8 cellular contexts compared by ENCODE assay signal in the genomic region with DNA sequence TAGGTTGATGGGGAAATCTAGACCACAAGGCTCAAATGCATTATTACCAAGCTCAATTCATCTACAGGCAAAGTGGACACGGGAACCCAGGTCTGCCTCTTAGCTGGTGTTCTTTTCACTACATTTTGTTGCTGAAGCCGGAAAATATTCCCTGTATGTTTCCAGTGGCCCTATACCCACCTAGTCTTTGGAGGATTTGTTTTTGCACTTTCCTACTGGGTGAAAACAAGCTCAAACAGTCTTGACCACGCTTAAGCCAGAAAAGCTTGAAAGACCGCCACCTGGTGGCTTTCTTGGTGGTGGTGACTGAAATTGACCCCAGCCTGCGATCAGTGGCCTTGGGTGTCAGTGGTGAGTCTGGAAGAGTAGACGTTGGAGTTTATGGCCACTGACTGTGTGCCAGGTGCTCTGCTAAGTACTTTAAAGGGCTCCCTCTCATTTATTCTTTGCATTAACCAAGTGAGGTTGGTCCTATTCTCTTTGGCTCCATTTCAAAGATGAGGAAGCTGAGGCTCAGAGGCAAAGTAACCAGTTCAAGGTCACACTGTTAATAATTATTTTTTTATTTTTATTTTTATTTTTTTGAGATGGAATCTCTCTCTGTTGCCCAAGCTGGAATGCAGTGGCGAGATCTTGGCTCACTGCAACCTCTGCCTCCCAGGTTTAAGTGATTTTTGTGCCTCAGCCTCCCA. TPM values are rescaled to one million over a fixed set of nuclear protein-coding genes. Genes with fewer than 3 reads are reported as not detected.
DNase-seq lines count a peak whose midpoint lies in the region; ATAC-seq, FAIRE-seq and TF ChIP-seq lines count a peak whose summit lies in the region.

No MANE protein-coding gene starts in this region.

- TF ChIP-seq POLR2A in breast epithelium (IDR thresholded peaks at IDR 0.05) = no peak

- intact Hi-C loops in breast epithelium (cut with DNase I; ENCODE audit: low total_unique reads) = no loop called here
- intact Hi-C loops in kidney (cut with DNase I) = loop anchor here (5.0 kb wide), 1 partner anchor 124 kb away; no protein-coding TSS in a partner anchor

- peaks cover 0 to 30% of the 10 kb centered on the region in 2 donors for H3K27me3 ChIP-seq in breast epithelium

- FAIRE-seq in kidney (lab: Jason Lieb, UNC) = no peak

- peak; percentile 75 for TF ChIP-seq RAD21 in Ishikawa (IDR thresholded peaks at IDR 0.05; ENCODE audit: low read depth)

- TF ChIP-seq CTCF in breast epithelium (IDR thresholded peaks at IDR 0.05) = peak; percentile 16 to 63 (median 48)
- peak; percentile 64 for TF ChIP-seq CTCF in kidney (IDR thresholded peaks at IDR 0.05; ENCODE audit: borderline replicate concordance, extremely low read depth, insufficient read depth)

- peak; percentile 27 for DNase-seq in NCI-H2029 treated with DMSO at 0.1 percent for 48 hours (lab: John Stamatoyannopoulos, UW)
- DNase-seq in NCI-H2029 (lab: John Stamatoyannopoulos, UW) = no peak
- no peak for DNase-seq in breast epithelium (ENCODE audit: low spot score in 2 of 2)
- no peak for DNase-seq in kidney
- peak in 2 of 3 experiments; percentile 5 to 39 for DNase-seq in stimulated activated CD4-positive, alpha-beta T cell treated with anti-CD3 and anti-CD28 coated beads, TNF-alpha, amount 100 ng/mL, for 24 hours (ENCODE audit: low read depth in 3 of 3)
- no peak for DNase-seq in amniotic stem cell (lab: John Stamatoyannopoulos, UW)

- H3K36me3 ChIP-seq in breast epithelium = no peaks in the 10 kb centered on the region
- no peaks in the 10 kb centered on the region for H3K36me3 ChIP-seq in kidney (ENCODE audit: control insufficient read depth in 1 of 2, insufficient read depth in 2 of 2, low read length in 2 of 2)

- no peak overlapping the region for H3K9ac ChIP-seq in kidney (ENCODE audit: low read length in 2 of 2)

- H3K9me3 ChIP-seq in breast epithelium (no peaks in the 10 kb centered on the region), kidney (ENCODE audit: control insufficient read depth in 1 of 2, low read length in 2 of 2) (no peaks in the 10 kb centered on the region)

- no peak for TF ChIP-seq EP300 in Ishikawa (IDR thresholded peaks at IDR 0.05; ENCODE audit: borderline replicate concordance)

- no peak overlapping the region for H3K4me3 ChIP-seq in breast epithelium
- no peak overlapping the region for H3K4me3 ChIP-seq in kidney (ENCODE audit: low read length in 2 of 2)

- H3K27ac ChIP-seq in breast epithelium (no peak overlapping the region), kidney (ENCODE audit: low read depth in 2 of 2, low read length in 2 of 2) (no peak overlapping the region)

- H3K4me1 ChIP-seq in breast epithelium (no peaks in the 10 kb centered on the region), kidney (ENCODE audit: control insufficient read depth in 1 of 2, insufficient read depth in 1 of 2, low read depth in 1 of 2, low read length in 2 of 2) (no peaks in the 10 kb centered on the region)

- peak; percentile 83 for ATAC-seq in SK-N-SH treated with all-trans-retinoic acid at 6 μM for 48 hours

TF ChIP-seq in Ishikawa, 13 proteins besides CTCF, POLR2A, EP300 and RAD21:
- TF ChIP-seq, protein P1, sequence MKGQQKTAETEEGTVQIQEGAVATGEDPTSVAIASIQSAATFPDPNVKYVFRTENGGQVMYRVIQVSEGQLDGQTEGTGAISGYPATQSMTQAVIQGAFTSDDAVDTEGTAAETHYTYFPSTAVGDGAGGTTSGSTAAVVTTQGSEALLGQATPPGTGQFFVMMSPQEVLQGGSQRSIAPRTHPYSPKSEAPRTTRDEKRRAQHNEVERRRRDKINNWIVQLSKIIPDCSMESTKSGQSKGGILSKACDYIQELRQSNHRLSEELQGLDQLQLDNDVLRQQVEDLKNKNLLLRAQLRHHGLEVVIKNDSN (IDR thresholded peaks at IDR 0.05) = no peak
- TF ChIP-seq TAF1 (IDR thresholded peaks at IDR 0.05; ENCODE audit: low read depth) = no peak
- TF ChIP-seq FOXM1 (IDR thresholded peaks at IDR 0.05; ENCODE audit: borderline replicate concordance, low read depth) = no peak
- no peak for TF ChIP-seq ZBTB7A (IDR thresholded peaks at IDR 0.05; ENCODE audit: low read depth)
- no peak for TF ChIP-seq CEBPB (IDR thresholded peaks at IDR 0.05)
- no peak for TF ChIP-seq TCF12 (IDR thresholded peaks at IDR 0.05; ENCODE audit: low read depth)
- no peak for TF ChIP-seq YY1 (IDR thresholded peaks at IDR 0.05; ENCODE audit: low read depth)
- TF ChIP-seq NFIC (IDR thresholded peaks at IDR 0.05) = no peak
- no peak for TF ChIP-seq CREB1 (IDR thresholded peaks at IDR 0.05; ENCODE audit: low read depth)
- TF ChIP-seq, protein P2, sequence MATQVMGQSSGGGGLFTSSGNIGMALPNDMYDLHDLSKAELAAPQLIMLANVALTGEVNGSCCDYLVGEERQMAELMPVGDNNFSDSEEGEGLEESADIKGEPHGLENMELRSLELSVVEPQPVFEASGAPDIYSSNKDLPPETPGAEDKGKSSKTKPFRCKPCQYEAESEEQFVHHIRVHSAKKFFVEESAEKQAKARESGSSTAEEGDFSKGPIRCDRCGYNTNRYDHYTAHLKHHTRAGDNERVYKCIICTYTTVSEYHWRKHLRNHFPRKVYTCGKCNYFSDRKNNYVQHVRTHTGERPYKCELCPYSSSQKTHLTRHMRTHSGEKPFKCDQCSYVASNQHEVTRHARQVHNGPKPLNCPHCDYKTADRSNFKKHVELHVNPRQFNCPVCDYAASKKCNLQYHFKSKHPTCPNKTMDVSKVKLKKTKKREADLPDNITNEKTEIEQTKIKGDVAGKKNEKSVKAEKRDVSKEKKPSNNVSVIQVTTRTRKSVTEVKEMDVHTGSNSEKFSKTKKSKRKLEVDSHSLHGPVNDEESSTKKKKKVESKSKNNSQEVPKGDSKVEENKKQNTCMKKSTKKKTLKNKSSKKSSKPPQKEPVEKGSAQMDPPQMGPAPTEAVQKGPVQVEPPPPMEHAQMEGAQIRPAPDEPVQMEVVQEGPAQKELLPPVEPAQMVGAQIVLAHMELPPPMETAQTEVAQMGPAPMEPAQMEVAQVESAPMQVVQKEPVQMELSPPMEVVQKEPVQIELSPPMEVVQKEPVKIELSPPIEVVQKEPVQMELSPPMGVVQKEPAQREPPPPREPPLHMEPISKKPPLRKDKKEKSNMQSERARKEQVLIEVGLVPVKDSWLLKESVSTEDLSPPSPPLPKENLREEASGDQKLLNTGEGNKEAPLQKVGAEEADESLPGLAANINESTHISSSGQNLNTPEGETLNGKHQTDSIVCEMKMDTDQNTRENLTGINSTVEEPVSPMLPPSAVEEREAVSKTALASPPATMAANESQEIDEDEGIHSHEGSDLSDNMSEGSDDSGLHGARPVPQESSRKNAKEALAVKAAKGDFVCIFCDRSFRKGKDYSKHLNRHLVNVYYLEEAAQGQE (IDR thresholded peaks at IDR 0.05; ENCODE audit: low read depth) = no peak
- TF ChIP-seq, protein P3, sequence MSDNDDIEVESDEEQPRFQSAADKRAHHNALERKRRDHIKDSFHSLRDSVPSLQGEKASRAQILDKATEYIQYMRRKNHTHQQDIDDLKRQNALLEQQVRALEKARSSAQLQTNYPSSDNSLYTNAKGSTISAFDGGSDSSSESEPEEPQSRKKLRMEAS (IDR thresholded peaks at IDR 0.05) = no peak

TF ChIP-seq in SK-N-SH treated with all-trans-retinoic acid at 6 μM for 48 hours, 23 proteins besides CTCF, POLR2A, EP300 and RAD21 (continues in another document):
- TF ChIP-seq TOX (CRISPR knock-in tag; IDR thresholded peaks at IDR 0.05; ENCODE audit: borderline replicate concordance) (no peak), ZFP30 (CRISPR knock-in tag; IDR thresholded peaks at IDR 0.05) (no peak), ZNF8 (CRISPR knock-in tag; IDR thresholded peaks at IDR 0.05) (no peak)
- TF ChIP-seq, protein P4, sequence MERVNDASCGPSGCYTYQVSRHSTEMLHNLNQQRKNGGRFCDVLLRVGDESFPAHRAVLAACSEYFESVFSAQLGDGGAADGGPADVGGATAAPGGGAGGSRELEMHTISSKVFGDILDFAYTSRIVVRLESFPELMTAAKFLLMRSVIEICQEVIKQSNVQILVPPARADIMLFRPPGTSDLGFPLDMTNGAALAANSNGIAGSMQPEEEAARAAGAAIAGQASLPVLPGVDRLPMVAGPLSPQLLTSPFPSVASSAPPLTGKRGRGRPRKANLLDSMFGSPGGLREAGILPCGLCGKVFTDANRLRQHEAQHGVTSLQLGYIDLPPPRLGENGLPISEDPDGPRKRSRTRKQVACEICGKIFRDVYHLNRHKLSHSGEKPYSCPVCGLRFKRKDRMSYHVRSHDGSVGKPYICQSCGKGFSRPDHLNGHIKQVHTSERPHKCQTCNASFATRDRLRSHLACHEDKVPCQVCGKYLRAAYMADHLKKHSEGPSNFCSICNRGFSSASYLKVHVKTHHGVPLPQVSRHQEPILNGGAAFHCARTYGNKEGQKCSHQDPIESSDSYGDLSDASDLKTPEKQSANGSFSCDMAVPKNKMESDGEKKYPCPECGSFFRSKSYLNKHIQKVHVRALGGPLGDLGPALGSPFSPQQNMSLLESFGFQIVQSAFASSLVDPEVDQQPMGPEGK (CRISPR knock-in tag; IDR thresholded peaks at IDR 0.05; ENCODE audit: borderline replicate concordance) = no peak
- TF ChIP-seq, protein P5, sequence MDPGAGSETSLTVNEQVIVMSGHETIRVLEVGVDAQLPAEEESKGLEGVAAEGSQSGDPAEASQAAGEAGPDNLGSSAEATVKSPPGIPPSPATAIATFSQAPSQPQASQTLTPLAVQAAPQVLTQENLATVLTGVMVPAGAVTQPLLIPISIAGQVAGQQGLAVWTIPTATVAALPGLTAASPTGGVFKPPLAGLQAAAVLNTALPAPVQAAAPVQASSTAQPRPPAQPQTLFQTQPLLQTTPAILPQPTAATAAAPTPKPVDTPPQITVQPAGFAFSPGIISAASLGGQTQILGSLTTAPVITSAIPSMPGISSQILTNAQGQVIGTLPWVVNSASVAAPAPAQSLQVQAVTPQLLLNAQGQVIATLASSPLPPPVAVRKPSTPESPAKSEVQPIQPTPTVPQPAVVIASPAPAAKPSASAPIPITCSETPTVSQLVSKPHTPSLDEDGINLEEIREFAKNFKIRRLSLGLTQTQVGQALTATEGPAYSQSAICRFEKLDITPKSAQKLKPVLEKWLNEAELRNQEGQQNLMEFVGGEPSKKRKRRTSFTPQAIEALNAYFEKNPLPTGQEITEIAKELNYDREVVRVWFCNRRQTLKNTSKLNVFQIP (CRISPR knock-in tag; IDR thresholded peaks at IDR 0.05; ENCODE audit: borderline replicate concordance, low read depth) = no peak
- TF ChIP-seq, protein P6, sequence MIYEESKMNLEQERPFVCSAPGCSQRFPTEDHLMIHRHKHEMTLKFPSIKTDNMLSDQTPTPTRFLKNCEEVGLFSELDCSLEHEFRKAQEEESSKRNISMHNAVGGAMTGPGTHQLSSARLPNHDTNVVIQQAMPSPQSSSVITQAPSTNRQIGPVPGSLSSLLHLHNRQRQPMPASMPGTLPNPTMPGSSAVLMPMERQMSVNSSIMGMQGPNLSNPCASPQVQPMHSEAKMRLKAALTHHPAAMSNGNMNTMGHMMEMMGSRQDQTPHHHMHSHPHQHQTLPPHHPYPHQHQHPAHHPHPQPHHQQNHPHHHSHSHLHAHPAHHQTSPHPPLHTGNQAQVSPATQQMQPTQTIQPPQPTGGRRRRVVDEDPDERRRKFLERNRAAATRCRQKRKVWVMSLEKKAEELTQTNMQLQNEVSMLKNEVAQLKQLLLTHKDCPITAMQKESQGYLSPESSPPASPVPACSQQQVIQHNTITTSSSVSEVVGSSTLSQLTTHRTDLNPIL (CRISPR knock-in tag; IDR thresholded peaks at IDR 0.05; ENCODE audit: low read depth) = no peak

RNA-seq across cellular contexts. Expression of a gene that starts 11.1 kb away (rescaled TPM):
- 1 to 10 TPM; 1.6 to 4.7 (median 1.9) TPM for total RNA-seq in breast epithelium
- 6.1 TPM for total RNA-seq in kidney
- polyA plus RNA-seq in kidney (ENCODE audit: insufficient read depth, low read depth, low replicate concordance) = 7.2 TPM

Comparison
In these comparisons a context has a peak if more than half of its experiments do, and no peak if none do; other contexts are left out.
1. DNase-seq: peak in NCI-H2029 treated with DMSO at 0.1 percent for 48 hours (single experiment) and stimulated activated CD4-positive, alpha-beta T cell treated with anti-CD3 and anti-CD28 coated beads, TNF-alpha, amount 100 ng/mL, for 24 hours (2 of 3); none in NCI-H2029 (single experiment), breast epithelium (0 of 2), kidney (single experiment) and amniotic stem cell (single experiment).